3 cellular contexts compared by ENCODE assay signal in genomic region chr7:98404840-98405239, GRCh38.
TF ChIP-seq lines count a peak whose summit lies in the region.

No MANE protein-coding gene starts in this region.

TF ChIP-seq in A549, 52 proteins besides CTCF, POLR2A, EP300 and RAD21:
- TF ChIP-seq HMGXB4 (CRISPR knock-in tag; IDR thresholded peaks at IDR 0.05; ENCODE audit: borderline replicate concordance) (no peak), CHD4 (IDR thresholded peaks at IDR 0.05; ENCODE audit: borderline replicate concordance) (no peak), RARB (CRISPR knock-in tag; IDR thresholded peaks at IDR 0.05) (no peak), POLR2AphosphoS2 (conservative IDR thresholded peaks at IDR 0.05; ENCODE audit: low read length) (no peak), KDM1A (IDR thresholded peaks at IDR 0.05; ENCODE audit: low read depth) (no peak), MAZ (IDR thresholded peaks at IDR 0.05; ENCODE audit: borderline replicate concordance, low read depth, low read length) (no peak), NFE2L2 (conservative IDR thresholded peaks at IDR 0.05; ENCODE audit: low read length) (no peak), RFX5 (IDR thresholded peaks at IDR 0.05) (no peak), MAX (IDR thresholded peaks at IDR 0.05) (no peak), USF2 (IDR thresholded peaks at IDR 0.05) (no peak), CBX2 (IDR thresholded peaks at IDR 0.05; ENCODE audit: borderline replicate concordance, low read depth) (no peak), BCL3 (IDR thresholded peaks at IDR 0.05) (no peak), MYC (IDR thresholded peaks at IDR 0.05; ENCODE audit: borderline replicate concordance, low read length) (no peak), ZNF302 (CRISPR knock-in tag; IDR thresholded peaks at IDR 0.05) (no peak), JUNB (IDR thresholded peaks at IDR 0.05) (no peak), FOSL2 (IDR thresholded peaks at IDR 0.05) (no peak), FOSL2 (CRISPR knock-in tag; IDR thresholded peaks at IDR 0.05) (no peak), RNF2 (IDR thresholded peaks at IDR 0.05; ENCODE audit: borderline replicate concordance, low read depth) (no peak), HOXA7 (CRISPR knock-in tag; IDR thresholded peaks at IDR 0.05) (no peak), HEYL (CRISPR knock-in tag; IDR thresholded peaks at IDR 0.05) (no peak)

TF ChIP-seq in GM23338, 12 proteins besides CTCF, POLR2A, EP300 and RAD21 (continues in another document):
- TF ChIP-seq POLR2AphosphoS5 (IDR thresholded peaks at IDR 0.05; ENCODE audit: low read depth): no peak
- no peak for TF ChIP-seq NANOG (IDR thresholded peaks at IDR 0.05; ENCODE audit: borderline replicate concordance)
- no peak for TF ChIP-seq ZNF331 (CRISPR knock-in tag; IDR thresholded peaks at IDR 0.05; ENCODE audit: low read depth)
- TF ChIP-seq STAT1 (IDR thresholded peaks at IDR 0.05; ENCODE audit: unreplicated experiment): no peak
- TF ChIP-seq EZH2 (IDR thresholded peaks at IDR 0.05; ENCODE audit: low read depth, unreplicated experiment): no peak
- no peak for TF ChIP-seq EZH2phosphoT487 (IDR thresholded peaks at IDR 0.05; ENCODE audit: unreplicated experiment)
- no peak for TF ChIP-seq ETS1 (IDR thresholded peaks at IDR 0.05)
- no peak for TF ChIP-seq JUNB (IDR thresholded peaks at IDR 0.05; ENCODE audit: unreplicated experiment)
- no peak for TF ChIP-seq CREB1 (CRISPR knock-in tag; IDR thresholded peaks at IDR 0.05; ENCODE audit: low read depth)
- no peak for TF ChIP-seq ZNF462 (CRISPR knock-in tag; IDR thresholded peaks at IDR 0.05)

TF ChIP-seq in endothelial cell of umbilical vein, 7 proteins besides CTCF, POLR2A, EP300 and RAD21:
- peak; percentile 13 for TF ChIP-seq GATA2 (IDR thresholded peaks at IDR 0.05; ENCODE audit: insufficient read depth, insufficient read length, low read depth, low read length)
- TF ChIP-seq EZH2 (IDR thresholded peaks at IDR 0.05; ENCODE audit: borderline replicate concordance, low read depth, low read length, severe bottlenecking): no peak
TF ChIP-seq in endothelial cell of umbilical vein: peak in this region for 1.
